In the genomic region with DNA sequence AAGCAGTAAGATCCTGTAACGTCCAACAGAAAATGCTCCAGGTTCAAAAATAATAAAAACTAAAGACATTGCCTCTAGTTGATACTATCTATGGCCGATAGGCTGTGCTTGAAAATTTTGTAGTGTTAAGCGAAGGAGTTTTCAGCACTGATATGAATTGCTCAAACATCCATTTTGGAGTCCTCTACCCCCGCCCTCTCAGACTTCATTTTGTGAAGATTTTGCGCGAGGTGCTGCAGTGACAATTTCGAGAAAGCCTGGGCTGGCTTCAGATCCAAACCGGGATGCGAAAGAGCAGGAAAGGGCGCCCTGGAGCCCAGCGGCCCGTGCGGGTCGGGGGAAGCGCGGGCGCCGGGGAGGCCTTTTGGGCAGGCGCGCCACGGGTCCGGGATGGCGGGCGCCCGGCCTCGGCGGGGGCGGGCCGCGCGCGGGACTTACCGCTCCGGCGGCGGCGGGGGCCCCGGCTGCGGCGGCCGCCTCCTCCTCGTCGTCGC, we compare ENCODE assay signal across 1 cellular context.
TF ChIP-seq lines count a peak whose summit lies in the region.

No MANE protein-coding gene starts in this region.

TF ChIP-seq in WTC11, 78 proteins besides CTCF, POLR2A, EP300 and RAD21 (continued from another document):
- TF ChIP-seq, protein P1, sequence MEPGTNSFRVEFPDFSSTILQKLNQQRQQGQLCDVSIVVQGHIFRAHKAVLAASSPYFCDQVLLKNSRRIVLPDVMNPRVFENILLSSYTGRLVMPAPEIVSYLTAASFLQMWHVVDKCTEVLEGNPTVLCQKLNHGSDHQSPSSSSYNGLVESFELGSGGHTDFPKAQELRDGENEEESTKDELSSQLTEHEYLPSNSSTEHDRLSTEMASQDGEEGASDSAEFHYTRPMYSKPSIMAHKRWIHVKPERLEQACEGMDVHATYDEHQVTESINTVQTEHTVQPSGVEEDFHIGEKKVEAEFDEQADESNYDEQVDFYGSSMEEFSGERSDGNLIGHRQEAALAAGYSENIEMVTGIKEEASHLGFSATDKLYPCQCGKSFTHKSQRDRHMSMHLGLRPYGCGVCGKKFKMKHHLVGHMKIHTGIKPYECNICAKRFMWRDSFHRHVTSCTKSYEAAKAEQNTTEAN (CRISPR knock-in tag; IDR thresholded peaks at IDR 0.05) = no peak
- no peak for TF ChIP-seq ZNF423 (CRISPR knock-in tag; IDR thresholded peaks at IDR 0.05)
- TF ChIP-seq, protein P2, sequence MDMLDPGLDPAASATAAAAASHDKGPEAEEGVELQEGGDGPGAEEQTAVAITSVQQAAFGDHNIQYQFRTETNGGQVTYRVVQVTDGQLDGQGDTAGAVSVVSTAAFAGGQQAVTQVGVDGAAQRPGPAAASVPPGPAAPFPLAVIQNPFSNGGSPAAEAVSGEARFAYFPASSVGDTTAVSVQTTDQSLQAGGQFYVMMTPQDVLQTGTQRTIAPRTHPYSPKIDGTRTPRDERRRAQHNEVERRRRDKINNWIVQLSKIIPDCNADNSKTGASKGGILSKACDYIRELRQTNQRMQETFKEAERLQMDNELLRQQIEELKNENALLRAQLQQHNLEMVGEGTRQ (CRISPR knock-in tag; IDR thresholded peaks at IDR 0.05) = no peak
- TF ChIP-seq, protein P3, sequence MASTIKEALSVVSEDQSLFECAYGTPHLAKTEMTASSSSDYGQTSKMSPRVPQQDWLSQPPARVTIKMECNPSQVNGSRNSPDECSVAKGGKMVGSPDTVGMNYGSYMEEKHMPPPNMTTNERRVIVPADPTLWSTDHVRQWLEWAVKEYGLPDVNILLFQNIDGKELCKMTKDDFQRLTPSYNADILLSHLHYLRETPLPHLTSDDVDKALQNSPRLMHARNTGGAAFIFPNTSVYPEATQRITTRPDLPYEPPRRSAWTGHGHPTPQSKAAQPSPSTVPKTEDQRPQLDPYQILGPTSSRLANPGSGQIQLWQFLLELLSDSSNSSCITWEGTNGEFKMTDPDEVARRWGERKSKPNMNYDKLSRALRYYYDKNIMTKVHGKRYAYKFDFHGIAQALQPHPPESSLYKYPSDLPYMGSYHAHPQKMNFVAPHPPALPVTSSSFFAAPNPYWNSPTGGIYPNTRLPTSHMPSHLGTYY (CRISPR knock-in tag; IDR thresholded peaks at IDR 0.05) = no peak
- TF ChIP-seq, protein P4, sequence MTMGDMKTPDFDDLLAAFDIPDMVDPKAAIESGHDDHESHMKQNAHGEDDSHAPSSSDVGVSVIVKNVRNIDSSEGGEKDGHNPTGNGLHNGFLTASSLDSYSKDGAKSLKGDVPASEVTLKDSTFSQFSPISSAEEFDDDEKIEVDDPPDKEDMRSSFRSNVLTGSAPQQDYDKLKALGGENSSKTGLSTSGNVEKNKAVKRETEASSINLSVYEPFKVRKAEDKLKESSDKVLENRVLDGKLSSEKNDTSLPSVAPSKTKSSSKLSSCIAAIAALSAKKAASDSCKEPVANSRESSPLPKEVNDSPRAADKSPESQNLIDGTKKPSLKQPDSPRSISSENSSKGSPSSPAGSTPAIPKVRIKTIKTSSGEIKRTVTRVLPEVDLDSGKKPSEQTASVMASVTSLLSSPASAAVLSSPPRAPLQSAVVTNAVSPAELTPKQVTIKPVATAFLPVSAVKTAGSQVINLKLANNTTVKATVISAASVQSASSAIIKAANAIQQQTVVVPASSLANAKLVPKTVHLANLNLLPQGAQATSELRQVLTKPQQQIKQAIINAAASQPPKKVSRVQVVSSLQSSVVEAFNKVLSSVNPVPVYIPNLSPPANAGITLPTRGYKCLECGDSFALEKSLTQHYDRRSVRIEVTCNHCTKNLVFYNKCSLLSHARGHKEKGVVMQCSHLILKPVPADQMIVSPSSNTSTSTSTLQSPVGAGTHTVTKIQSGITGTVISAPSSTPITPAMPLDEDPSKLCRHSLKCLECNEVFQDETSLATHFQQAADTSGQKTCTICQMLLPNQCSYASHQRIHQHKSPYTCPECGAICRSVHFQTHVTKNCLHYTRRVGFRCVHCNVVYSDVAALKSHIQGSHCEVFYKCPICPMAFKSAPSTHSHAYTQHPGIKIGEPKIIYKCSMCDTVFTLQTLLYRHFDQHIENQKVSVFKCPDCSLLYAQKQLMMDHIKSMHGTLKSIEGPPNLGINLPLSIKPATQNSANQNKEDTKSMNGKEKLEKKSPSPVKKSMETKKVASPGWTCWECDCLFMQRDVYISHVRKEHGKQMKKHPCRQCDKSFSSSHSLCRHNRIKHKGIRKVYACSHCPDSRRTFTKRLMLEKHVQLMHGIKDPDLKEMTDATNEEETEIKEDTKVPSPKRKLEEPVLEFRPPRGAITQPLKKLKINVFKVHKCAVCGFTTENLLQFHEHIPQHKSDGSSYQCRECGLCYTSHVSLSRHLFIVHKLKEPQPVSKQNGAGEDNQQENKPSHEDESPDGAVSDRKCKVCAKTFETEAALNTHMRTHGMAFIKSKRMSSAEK (CRISPR knock-in tag; IDR thresholded peaks at IDR 0.05; ENCODE audit: borderline replicate concordance) = no peak
